ENCODE assay signal across 1 cellular context in genomic region chr18:58078889-58079573, GRCh38.
TF ChIP-seq lines count a peak whose summit lies in the region.

No MANE protein-coding gene starts in this region.

TF ChIP-seq in K562, 482 proteins besides CTCF, POLR2A, EP300 and RAD21 (continued from another document and continues in another):
- TF ChIP-seq ZBTB40 (IDR thresholded peaks at IDR 0.05) (no peak), ZBTB40 (CRISPR knock-in tag; IDR thresholded peaks at IDR 0.05) (no peak), ZNF592 (IDR thresholded peaks at IDR 0.05) (peak; percentile 61), NCOA6 (IDR thresholded peaks at IDR 0.05) (no peak), KLF1 (tag; IDR thresholded peaks at IDR 0.05) (no peak), TCF7 (IDR thresholded peaks at IDR 0.05; ENCODE audit: borderline replicate concordance) (no peak), E2F1 (CRISPR knock-in tag; IDR thresholded peaks at IDR 0.05) (no peak), CBX8 (IDR thresholded peaks at IDR 0.05; ENCODE audit: borderline replicate concordance, extremely low read depth, low read depth, low read length, poor library complexity, severe bottlenecking) (no peak), ZBED1 (IDR thresholded peaks at IDR 0.05) (no peak), TARDBP (IDR thresholded peaks at IDR 0.05) (no peak), ASH1L (IDR thresholded peaks at IDR 0.05; ENCODE audit: borderline replicate concordance, low read depth, partially characterized antibody) (no peak), MCM5 (IDR thresholded peaks at IDR 0.05; ENCODE audit: low read depth) (no peak), NFYB (IDR thresholded peaks at IDR 0.05; ENCODE audit: extremely low read depth, insufficient read length) (no peak), HSF4 (CRISPR knock-in tag; IDR thresholded peaks at IDR 0.05; ENCODE audit: borderline replicate concordance) (no peak), TAF7 (tag; IDR thresholded peaks at IDR 0.05) (no peak), STAT6 (CRISPR knock-in tag; IDR thresholded peaks at IDR 0.05) (no peak), BACH1 (tag; IDR thresholded peaks at IDR 0.05) (no peak), SAFB (IDR thresholded peaks at IDR 0.05; ENCODE audit: borderline replicate concordance, low read depth, low read length) (no peak), FOXK2 (conservative IDR thresholded peaks at IDR 0.05 in 1 of 2, IDR thresholded peaks at IDR 0.05 in 1 of 2; ENCODE audit: low read depth in 2 of 2) (no peak), RFX7 (CRISPR knock-in tag; IDR thresholded peaks at IDR 0.05) (no peak), ZNF224 (CRISPR knock-in tag; IDR thresholded peaks at IDR 0.05) (no peak), GTF2E2 (tag; IDR thresholded peaks at IDR 0.05) (no peak), ZNF79 (CRISPR knock-in tag; IDR thresholded peaks at IDR 0.05; ENCODE audit: low read depth) (no peak), CBX5 (IDR thresholded peaks at IDR 0.05; ENCODE audit: borderline replicate concordance, low read depth) (no peak), BRF2 (IDR thresholded peaks at IDR 0.05; ENCODE audit: borderline replicate concordance, insufficient read depth, insufficient read length) (no peak), HDAC8 (tag; IDR thresholded peaks at IDR 0.05) (no peak), MCM7 (IDR thresholded peaks at IDR 0.05) (no peak), TEAD1 (CRISPR knock-in tag; IDR thresholded peaks at IDR 0.05) (no peak), HNRNPH1 (optimal IDR thresholded peaks at IDR 0.05; ENCODE audit: low read depth, low read length) (no peak), PHF20 (IDR thresholded peaks at IDR 0.05; ENCODE audit: partially characterized antibody) (no peak), NBN (IDR thresholded peaks at IDR 0.05; ENCODE audit: low read depth) (0 out of 2 replicates have a peak, but pooled peaks have one; percentile 29), ZFP1 (CRISPR knock-in tag; IDR thresholded peaks at IDR 0.05) (no peak), ZNF184 (CRISPR knock-in tag; IDR thresholded peaks at IDR 0.05) (no peak), FOXM1 (IDR thresholded peaks at IDR 0.05; ENCODE audit: low read depth) (peak; percentile 74), FOXM1 (CRISPR knock-in tag; IDR thresholded peaks at IDR 0.05; ENCODE audit: low read depth) (no peak), MAFF (IDR thresholded peaks at IDR 0.05; ENCODE audit: low read length) (peak; percentile 10; the same call in 1 of the 2 replicates), L3MBTL2 (IDR thresholded peaks at IDR 0.05) (peak; percentile 82), TBP (optimal IDR thresholded peaks at IDR 0.05; ENCODE audit: low read depth, low read length) (no peak), COPS2 (conservative IDR thresholded peaks at IDR 0.05) (no peak), KLF16 (IDR thresholded peaks at IDR 0.05) (peak; percentile 88), ZSCAN32 (CRISPR knock-in tag; IDR thresholded peaks at IDR 0.05) (no peak), ZNF316 (IDR thresholded peaks at IDR 0.05) (peak; percentile 56), SREBF2 (CRISPR knock-in tag; IDR thresholded peaks at IDR 0.05) (no peak), NELFE (IDR thresholded peaks at IDR 0.05; ENCODE audit: insufficient read depth, insufficient read length) (no peak), FOXK1 (CRISPR knock-in tag; IDR thresholded peaks at IDR 0.05; ENCODE audit: borderline replicate concordance) (no peak), FOXA1 (IDR thresholded peaks at IDR 0.05; ENCODE audit: borderline replicate concordance) (no peak), ZBTB5 (IDR thresholded peaks at IDR 0.05) (no peak), ZFPM2 (CRISPR knock-in tag; IDR thresholded peaks at IDR 0.05) (no peak), ATF3 (IDR thresholded peaks at IDR 0.05) (peak; percentile 94), ATF3 (CRISPR knock-in tag; conservative IDR thresholded peaks at IDR 0.05) (0 out of 2 replicates have a peak, but pooled peaks have one; percentile 52), BMI1 (IDR thresholded peaks at IDR 0.05; ENCODE audit: low read length) (no peak)
